In genomic region chr6:42254505-42254904, GRCh38 we compare ENCODE assay signal across 23 cellular contexts. TPM values are rescaled to one million over a fixed set of nuclear protein-coding genes. Genes with fewer than 3 reads are reported as not detected.
"Had no signal": no experiment of that assay in that cellular context is flagged by ENCODE, and none has a peak within 500 bp of the region (broad histone marks: within the 10 kb centered on the region; RNA-seq: fewer than 3 reads in every experiment).

No MANE protein-coding gene starts in this region.

- H3K79me2 ChIP-seq: parathyroid adenoma had no signal

- H3K9me3 ChIP-seq: heart left ventricle, prostate gland, sigmoid colon, stomach, thoracic aorta, transverse colon had no signal

- ATAC-seq: heart left ventricle, left colon had no signal

- H3K4me1 ChIP-seq: prostate gland had no signal

- H2AFZ ChIP-seq: parathyroid adenoma had no signal

- H3K4me3 ChIP-seq: coronary artery, heart left ventricle, prostate gland, sigmoid colon, skin epidermis, stomach, thoracic aorta, transverse colon had no signal

- H3K27ac Mint-ChIP-seq: endodermal cell had no signal

- H3K27ac ChIP-seq: coronary artery, heart left ventricle, parathyroid adenoma, prostate gland, sigmoid colon, skin epidermis, stomach, thoracic aorta, transverse colon had no signal

- H3K4me1 Mint-ChIP-seq: naive B cell had no signal

- H3K36me3 Mint-ChIP-seq: naive B cell had no signal

- H3K36me3 ChIP-seq: prostate gland, thoracic aorta had no signal

- H3K9ac ChIP-seq: parathyroid adenoma had no signal

- H3K4me3 Mint-ChIP-seq: endodermal cell, naive B cell, nephron had no signal

- H3K9me3 Mint-ChIP-seq: endodermal cell, naive B cell, nephron had no signal

- DNase-seq: effector CD4-positive, alpha-beta T cell; endodermal cell; erythroblast; foreskin melanocyte; heart left ventricle; hippocampal formation; left colon; mesendoderm; naive B cell; occipital lobe; sigmoid colon; stimulated activated CD4-positive, alpha-beta T cell treated with anti-CD3 and anti-CD28 coated beads, Interleukin-2, amount 100 ng/mL, for 24 hours; stimulated activated CD4-positive, alpha-beta T cell treated with anti-CD3 and anti-CD28 coated beads, Interleukin-4, amount 100 ng/mL, for 4 hours; stimulated activated naive CD4-positive, alpha-beta T cell; stomach; substantia nigra; transverse colon had no signal

- H3K27me3 ChIP-seq: heart left ventricle, sigmoid colon, stomach, transverse colon had no signal

RNA-seq across cellular contexts. Expression of gene GUCA1B, which starts 59.7 kb away (rescaled TPM):
- total RNA-seq: occipital lobe had no signal
